In genomic region chr7:130667593-130668257, GRCh38 we compare ENCODE assay signal across 8 cellular contexts. TPM values are rescaled to one million over a fixed set of nuclear protein-coding genes. Genes with fewer than 3 reads are reported as not detected.
A peak's percentile ranks its signal among the peaks of the same experiment; 100 is the strongest.
DNase-seq lines count a peak whose midpoint lies in the region; ATAC-seq and TF ChIP-seq lines count a peak whose summit lies in the region.

No MANE protein-coding gene starts in this region.

- H3K9me3 ChIP-seq in RWPE2 (ENCODE audit: severe bottlenecking): no peaks in the 10 kb centered on the region
- H3K9me3 ChIP-seq in neutrophil: no peaks in the 10 kb centered on the region

- H3K27me3 ChIP-seq in RWPE2 (ENCODE audit: insufficient read depth, poor library complexity, severe bottlenecking) (no peaks in the 10 kb centered on the region), neutrophil (no peaks in the 10 kb centered on the region)

- H3K27ac ChIP-seq in C4-2B (peak overlapping the region; percentile 69), RWPE2 (ENCODE audit: poor library complexity, severe bottlenecking) (peak overlapping the region; percentile 15), neutrophil (peak overlapping the region; percentile 75)

- peaks cover 27% of the 10 kb centered on the region for H3K36me3 ChIP-seq in RWPE2 (ENCODE audit: low read depth)
- H3K36me3 ChIP-seq in neutrophil: no peaks in the 10 kb centered on the region

- ATAC-seq in GM21528 (IDR thresholded peaks at IDR 0.05; ENCODE audit: low FRiP score, unreplicated experiment) (peak; percentile 12), RWPE2 (ENCODE audit: low read depth) (peak; percentile 14; the same call in 2 of the 3 replicates)

- H3K4me3 ChIP-seq in RWPE2 (ENCODE audit: severe bottlenecking) (peak overlapping the region; percentile 96), epithelial cell of proximal tubule (ENCODE audit: low read depth, low read length) (peak overlapping the region; percentile 78), neutrophil (ENCODE audit: low read depth in 1 of 2, low read length in 1 of 2) (peak overlapping the region; percentile 82 to 85)

- no peaks in the 10 kb centered on the region for H3K4me1 ChIP-seq in RWPE2 (ENCODE audit: insufficient read depth, poor library complexity, severe bottlenecking)
- H3K4me1 ChIP-seq in neutrophil (ENCODE audit: control insufficient read depth in 1 of 2, insufficient read depth in 1 of 2, low read depth in 1 of 2, low read length in 1 of 2): peaks cover 16 to 20% of the 10 kb centered on the region in 2 experiments

- TF ChIP-seq CTCF in C4-2B (conservative IDR thresholded peaks at IDR 0.05) (no peak), RWPE2 (IDR thresholded peaks at IDR 0.05; ENCODE audit: poor library complexity, severe bottlenecking) (no peak), epithelial cell of proximal tubule (conservative IDR thresholded peaks at IDR 0.05; ENCODE audit: low read depth, low read length) (no peak), neutrophil (IDR thresholded peaks at IDR 0.05) (no peak)

- no peak for DNase-seq in RWPE2 (ENCODE audit: low spot score)
- no peak for DNase-seq in epithelial cell of proximal tubule (ENCODE audit: low read depth)
- no peak for DNase-seq in GF-D8 (lab: John Stamatoyannopoulos, UW)
- DNase-seq in HPDE6-E6E7 (ENCODE audit: extremely low spot score): no peak
- DNase-seq in NOMO-1 treated with dmso at 0.1 percent for 144 hours (lab: John Stamatoyannopoulos, UW; ENCODE audit: unreplicated experiment): no peak

RNA-seq across cellular contexts. Expression of gene COPG2, which starts 0.8 kb away (rescaled TPM):
- total RNA-seq in epithelial cell of proximal tubule: 18.5 and 27.8 TPM in 2 replicates

RNA-seq across cellular contexts. Expression of gene TSGA13, which starts 18.6 kb away (rescaled TPM):
- total RNA-seq in epithelial cell of proximal tubule: not detected in 2 replicates

Comparison
In these comparisons a context has a peak if more than half of its experiments do, and no peak if none do; other contexts are left out.
1. H3K27ac ChIP-seq: peak in every context shown above with its lines; median percentile 75 in neutrophil; 69 in C4-2B; 15 in RWPE2.